9 cellular contexts compared by ENCODE assay signal in genomic region chr1:153919879-153920852, GRCh38. TPM values are rescaled to one million over a fixed set of nuclear protein-coding genes. Genes with fewer than 3 reads are reported as not detected.
DNase-seq lines count a peak whose midpoint lies in the region; ATAC-seq and TF ChIP-seq lines count a peak whose summit lies in the region.
"Had no signal": no experiment of that assay in that cellular context is flagged by ENCODE, and none has a peak within 500 bp of the region (broad histone marks: within the 10 kb centered on the region; RNA-seq: fewer than 3 reads in every experiment).

No MANE protein-coding gene starts in this region.

- BruUV-seq in PC-3 (replicated peaks; lab: Mats Ljungman, UMichigan) = no TSS peak

- peaks cover 71% of the 10 kb centered on the region for H3K79me2 ChIP-seq in PC-3 (ENCODE audit: low read length)

- no peaks in the 10 kb centered on the region for H3K9me3 ChIP-seq in PC-3 (ENCODE audit: low read length)

- peak overlapping the region; percentile 91 for H3K4me3 Mint-ChIP-seq in neural crest cell

- peak overlapping the region; percentile 97 for H3K4me3 ChIP-seq in PC-3 (ENCODE audit: low read length)
- H3K4me3 ChIP-seq in dorsolateral prefrontal cortex = peak overlapping the region in 50 of 59 donors; percentile 2 to 95 (median 83)

- H3K27me3 ChIP-seq in PC-3 (ENCODE audit: low read length) = no peaks in the 10 kb centered on the region
- no peaks in the 10 kb centered on the region for H3K27me3 ChIP-seq in dorsolateral prefrontal cortex

- H3K36me3 ChIP-seq in PC-3 (ENCODE audit: low read depth, low read length) = peaks cover 3% of the 10 kb centered on the region; the same call in 1 of the 2 replicates

- H3K27ac ChIP-seq in PC-3 (ENCODE audit: low read length) (no peak overlapping the region), dorsolateral prefrontal cortex (peak overlapping the region in 23 of 59 donors; percentile 1 to 98 (median 32))
- H3K27ac ChIP-seq: epithelial cell of prostate had no signal

- H3K36me3 Mint-ChIP-seq in neural crest cell (ENCODE audit: low read depth) = no peaks in the 10 kb centered on the region

- 0 out of 2 replicates have a peak overlapping the region, but pooled peaks have one; percentile 4 for H2AFZ ChIP-seq in PC-3 (ENCODE audit: low read length)

- peaks cover 30% of the 10 kb centered on the region for H3K4me1 ChIP-seq in PC-3 (ENCODE audit: insufficient read depth, low read length)

- peaks cover 32% of the 10 kb centered on the region for H3K4me1 Mint-ChIP-seq in neural crest cell

- CTCF ChIA-PET in PC-3 (lab: Charles Lee) = no interaction called here

- H3K9ac ChIP-seq in PC-3 (ENCODE audit: low read length) = no peak overlapping the region; the same call in 1 of the 2 replicates

- H3F3A ChIP-seq in PC-3 (ENCODE audit: low read length, unreplicated experiment) = no peaks in the 10 kb centered on the region

- H3K27ac Mint-ChIP-seq in neural crest cell (ENCODE audit: unreplicated experiment) = no peak overlapping the region

- no peaks in the 10 kb centered on the region for H3K9me3 Mint-ChIP-seq in neural crest cell

- ATAC-seq in PC-3 (no peak; the same call in 1 of the 2 replicates), GM21367 (IDR thresholded peaks at IDR 0.05; ENCODE audit: unreplicated experiment) (no peak)

- peak overlapping the region; percentile 90 for H3K4me2 ChIP-seq in PC-3 (ENCODE audit: low read length)

- peak; percentile 23 for DNase-seq in activated T-cell treated with anti-CD3 and anti-CD28 coated beads, Interleukin-2, amount 50 U/mL, for 1 hour
- DNase-seq in activated T-cell treated with anti-CD3 and anti-CD28 coated beads for 4 hours (no peak), PC-3 (peak; percentile 21), dorsolateral prefrontal cortex (no peak), neural crest cell (ENCODE audit: low read depth, low spot score) (no peak), NCI-H1436 treated with DMSO at 0.1 percent for 48 hours (lab: John Stamatoyannopoulos, UW) (no peak), HK-2 (ENCODE audit: unreplicated experiment) (no peak)

- POLR2A ChIA-PET in PC-3 (lab: Charles Lee; ENCODE audit: unreplicated experiment) = no interaction called here

- peaks cover 2% of the 10 kb centered on the region for H3K27me3 Mint-ChIP-seq in neural crest cell (ENCODE audit: low read depth)

- intact Hi-C loops in PC-3 (cut with micrococcal nuclease) = loop anchor here (5.0 kb wide), 2 partner anchors 38 to 123 kb away; no protein-coding TSS in a partner anchor
- intact Hi-C loops in dorsolateral prefrontal cortex (cut with DNase I) = loop anchor here (1.0 to 5.0 kb wide), 4 partner anchors 38 to 123 kb away; partner anchors contain the start of gene SLC39A1 (in 1 of the 2)

- peaks cover 32% of the 10 kb centered on the region for H4K20me1 ChIP-seq in PC-3 (ENCODE audit: low read length)

- H3K9me2 ChIP-seq in PC-3 (replicated peaks; ENCODE audit: low read length) = no peaks in the 10 kb centered on the region

- peak; percentile 36 for TF ChIP-seq CTCF in PC-3 (conservative IDR thresholded peaks at IDR 0.05; ENCODE audit: low read depth, low read length)
- TF ChIP-seq CTCF in dorsolateral prefrontal cortex (IDR thresholded peaks at IDR 0.05 in 54 of 56, conservative IDR thresholded peaks at IDR 0.05 in 2 of 56; ENCODE audit: low read depth in 1 of 56, partially characterized antibody in 56 of 56) = peak in 28 of 56 donors; percentile 10 to 36 (median 24)
- TF ChIP-seq CTCF in neural crest cell (conservative IDR thresholded peaks at IDR 0.05) = peak; percentile 27

RNA-seq across cellular contexts. Expression of gene GATAD2B, which starts 2.6 kb away (rescaled TPM):
- total RNA-seq in PC-3 (2014; rRNA removed) = 7.2 and 11.7 TPM in 2 replicates
- 100 to 1,000 TPM in 2 of 120 experiments, 10 to 100 TPM in 118; 55.8 to 101 (median 81.7) TPM for total RNA-seq in dorsolateral prefrontal cortex
- 49.7 and 52.5 TPM in 2 replicates for total RNA-seq in neural crest cell

RNA-seq across cellular contexts. Expression of gene DENND4B, which starts 26.4 kb away (rescaled TPM):
- 27.3 and 38.0 TPM in 2 replicates for total RNA-seq in PC-3 (2014; rRNA removed)
- total RNA-seq in dorsolateral prefrontal cortex = 100 to 1,000 TPM in 86 of 120 experiments, 10 to 100 TPM in 34; 81.7 to 180 (median 112) TPM
- total RNA-seq in neural crest cell = 71.6 and 75.2 TPM in 2 replicates

RNA-seq across cellular contexts. Expression of gene CRTC2, which starts 38.2 kb away (rescaled TPM):
- total RNA-seq in PC-3 (2014; rRNA removed) = 17.6 and 21.0 TPM in 2 replicates
- 10 to 100 TPM; 27.2 to 70.2 (median 45.4) TPM for total RNA-seq in dorsolateral prefrontal cortex
- total RNA-seq in neural crest cell = 34.1 and 34.7 TPM in 2 replicates

RNA-seq across cellular contexts. Expression of gene SLC39A1, which starts 43.2 kb away (rescaled TPM):
- total RNA-seq in PC-3 (2014; rRNA removed) (201 and 224 TPM in 2 replicates), dorsolateral prefrontal cortex (10 to 100 TPM; 17.4 to 51.3 (median 26.6) TPM), neural crest cell (107 and 113 TPM in 2 replicates)

RNA-seq across cellular contexts. Expression of gene CREB3L4, which starts 47.5 kb away (rescaled TPM):
- total RNA-seq in PC-3 (2014; rRNA removed) (22.9 and 28.7 TPM in 2 replicates), dorsolateral prefrontal cortex (10 to 100 TPM in 1 of 120 experiments, 1 to 10 TPM in 119; 1.5 to 11.6 (median 4.5) TPM), neural crest cell (18.2 and 20.0 TPM in 2 replicates)

Comparison
In these comparisons a context has a peak if more than half of its experiments do, and no peak if none do; other contexts are left out.
1. DNase-seq: peak in activated T-cell treated with anti-CD3 and anti-CD28 coated beads, Interleukin-2, amount 50 U/mL, for 1 hour (single experiment) and PC-3 (single experiment); none in activated T-cell treated with anti-CD3 and anti-CD28 coated beads for 4 hours (single experiment), dorsolateral prefrontal cortex (0 of 10), neural crest cell (single experiment), NCI-H1436 treated with DMSO at 0.1 percent for 48 hours (single experiment) and HK-2 (single experiment).